In genomic region chr5:17189381-17190036, GRCh38 we compare ENCODE assay signal across 8 cellular contexts. TPM values are rescaled to one million over a fixed set of nuclear protein-coding genes. Genes with fewer than 3 reads are reported as not detected.
A peak's percentile ranks its signal among the peaks of the same experiment; 100 is the strongest.
DNase-seq lines count a peak whose midpoint lies in the region; ATAC-seq and TF ChIP-seq lines count a peak whose summit lies in the region.

No MANE protein-coding gene starts in this region.

- CTCF ChIA-PET in AG04449 (lab: Yijun Ruan, JAX): interaction anchor here (0.6 to 9.8 kb wide), 112 partner anchors 9 to 645 kb away, joined by 3 to 190 read pairs (median 5); partner anchors contain the start of gene MYO10

- H3K4me1 ChIP-seq in mesodermal cell (ENCODE audit: control insufficient read depth, insufficient read depth, low read length, poor library complexity, severe bottlenecking): peaks cover 58% of the 10 kb centered on the region

- ATAC-seq in GM18520 (IDR thresholded peaks at IDR 0.05; ENCODE audit: unreplicated experiment) (peak; percentile 61), HG03378 (IDR thresholded peaks at IDR 0.05; ENCODE audit: unreplicated experiment) (peak; percentile 67)

- DNase-seq in AG04449 (ENCODE audit: low read depth, low spot score): no peak
- peak; percentile 42 for DNase-seq in NCI-H524 treated with DMSO at 0.1 percent for 48 hours (lab: John Stamatoyannopoulos, UW)
- peak; percentile 82 for DNase-seq in activated CD4-positive, alpha-beta T cell treated with anti-CD3 and anti-CD28 coated beads for 48 hours
- DNase-seq in dorsolateral prefrontal cortex: peak; percentile 46 to 80 (median 60)
- peak; percentile 2 to 12 for DNase-seq in stimulated activated CD8-positive, alpha-beta memory T cell treated with anti-CD3 and anti-CD28 coated beads, Interleukin-7, amount 100 ng/mL, for 4 hours (ENCODE audit: low read depth in 2 of 2)

- intact Hi-C loops in dorsolateral prefrontal cortex (cut with DNase I): loop anchor here (2.0 to 10.0 kb wide), 6 partner anchors 255 to 1025 kb away; partner anchors contain the start of gene MYO10 (in 1 of the 2)

- WGBS in mesodermal cell (ENCODE audit: insufficient coverage in 2 of 2), 2 experiments: 31 to 48% methylated on average over 9 to 10 of the region's 13 CpGs

- H3K27me3 ChIP-seq in dorsolateral prefrontal cortex: no peaks in the 10 kb centered on the region

- no peak overlapping the region for H3K4me3 ChIP-seq in AG04449 (ENCODE audit: low read depth, low read length)
- no peak overlapping the region for H3K4me3 ChIP-seq in dorsolateral prefrontal cortex
- H3K4me3 ChIP-seq in mesodermal cell (ENCODE audit: extremely low read depth, insufficient read depth, low read length, poor library complexity, severe bottlenecking): no peak overlapping the region

- POLR2A ChIA-PET in AG04449 (lab: Yijun Ruan, JAX): interaction anchor here (0.8 to 1.2 kb wide), 2 partner anchors 253 to 829 kb away, joined by 3 to 4 read pairs; partner anchors contain the start of gene MYO10

- no peak overlapping the region for H3K27ac ChIP-seq in dorsolateral prefrontal cortex
- H3K27ac ChIP-seq in mesodermal cell (ENCODE audit: low read depth, low read length, severe bottlenecking): peak overlapping the region; percentile 70

- no peaks in the 10 kb centered on the region for H3K9me3 ChIP-seq in mesodermal cell (ENCODE audit: control insufficient read depth, low read length)

- H3K36me3 ChIP-seq in mesodermal cell (ENCODE audit: control insufficient read depth, insufficient read depth, low read length): no peaks in the 10 kb centered on the region

- peak; percentile 66 for TF ChIP-seq CTCF in AG04449 (IDR thresholded peaks at IDR 0.05; ENCODE audit: insufficient read depth, low read length, missing control alignments)
- peak; percentile 70 to 92 (median 83) for TF ChIP-seq CTCF in dorsolateral prefrontal cortex (IDR thresholded peaks at IDR 0.05 in 54 of 56, conservative IDR thresholded peaks at IDR 0.05 in 2 of 56; ENCODE audit: low read depth in 1 of 56, partially characterized antibody in 56 of 56)

RNA-seq across cellular contexts. Expression of gene BASP1, which starts 27.9 kb away (rescaled TPM):
- 100 to 1,000 TPM; 118 to 514 (median 366) TPM for total RNA-seq in dorsolateral prefrontal cortex
- 133 TPM for polyA plus RNA-seq in mesodermal cell (2013, experiment 1 of 2)
- 116 TPM for polyA plus RNA-seq in mesodermal cell (2013, experiment 2 of 2)
